In the genomic region with DNA sequence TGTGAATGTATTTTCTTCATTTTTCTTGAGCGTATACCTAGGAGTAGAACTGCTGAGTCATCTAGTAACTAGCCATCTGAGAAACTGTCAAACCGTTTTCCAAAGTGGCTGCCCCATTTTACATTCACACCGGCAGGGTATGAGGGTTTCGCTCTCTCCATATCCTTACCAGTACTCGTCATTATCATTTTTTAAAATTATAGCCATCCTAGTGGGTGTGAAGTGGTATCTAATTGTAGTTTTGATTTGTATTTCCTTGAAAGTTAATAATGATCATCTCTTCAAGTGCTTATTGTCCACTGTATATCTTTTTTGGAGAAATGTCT, we compare ENCODE assay signal across 17 cellular contexts. TPM values are rescaled to one million over a fixed set of nuclear protein-coding genes. Genes with fewer than 3 reads are reported as not detected.
A peak's percentile ranks its signal among the peaks of the same experiment; 100 is the strongest.
DNase-seq lines count a peak whose midpoint lies in the region; ATAC-seq and TF ChIP-seq lines count a peak whose summit lies in the region.
"Had no signal": no experiment of that assay in that cellular context is flagged by ENCODE, and none has a peak within 500 bp of the region (broad histone marks: within the 10 kb centered on the region; RNA-seq: fewer than 3 reads in every experiment).

No MANE protein-coding gene starts in this region.

- CTCF ChIA-PET in activated CD4-positive, alpha-beta memory T cell treated with anti-CD3 and anti-CD28 coated beads, Interleukin-2, amount 10 ng/mL, durations not matched to agents 7 days and 5 days (lab: Charles Lee) = interaction anchor here (1.5 kb wide), 2 partner anchors 13 to 41 kb away, joined by 4 to 6 read pairs; no protein-coding TSS in a partner anchor
- CTCF ChIA-PET in activated CD4-positive, alpha-beta memory T cell treated with anti-CD3 and anti-CD28 coated beads for 36 hours (lab: Charles Lee) = interaction anchor here (1.3 to 1.9 kb wide), 2 partner anchors 45 to 108 kb away, joined by 3 to 6 read pairs; no protein-coding TSS in a partner anchor
- CTCF ChIA-PET in PC-3 (lab: Charles Lee) = no interaction called here
- CTCF ChIA-PET in HEK293T (lab: Yijun Ruan, JAX) = no interaction called here

- DNase-seq in activated CD4-positive, alpha-beta memory T cell treated with anti-CD3 and anti-CD28 coated beads, Interleukin-2, amount 10 ng/mL, durations not matched to agents 7 days and 5 days = no peak
- DNase-seq in activated CD4-positive, alpha-beta memory T cell treated with anti-CD3 and anti-CD28 coated beads for 36 hours = no peak
- peak; percentile 48 for DNase-seq in GM13977 (ENCODE audit: low spot score)
- peak; percentile 32 for DNase-seq in PC-3
- DNase-seq in iris pigment epithelial cell (ENCODE audit: low read depth) = peak; percentile 32
- DNase-seq in GM23338 (ENCODE audit: low spot score) = no peak
- DNase-seq in KBM-7 = no peak
- no peak for DNase-seq in HEK293T (ENCODE audit: extremely low spot score)
- DNase-seq: aorta, gastrocnemius medialis, mesendoderm, NCI-H2171, PC-9, stomach, upper lobe of left lung had no signal

- H3K4me1 Mint-ChIP-seq in activated CD4-positive, alpha-beta memory T cell treated with anti-CD3 and anti-CD28 coated beads, Interleukin-2, amount 10 ng/mL, durations not matched to agents 7 days and 5 days = peaks cover 59% of the 10 kb centered on the region
- H3K4me1 Mint-ChIP-seq in activated CD4-positive, alpha-beta memory T cell treated with anti-CD3 and anti-CD28 coated beads for 36 hours (ENCODE audit: low read depth) = peaks cover 47% of the 10 kb centered on the region
- peaks cover 2% of the 10 kb centered on the region; the same call in 2 of the 3 replicates for H3K4me1 Mint-ChIP-seq in GM23338
- H3K4me1 Mint-ChIP-seq: nephron had no signal

- no TSS peak for BruUV-seq in PC-3 (replicated peaks; lab: Mats Ljungman, UMichigan)

- TF ChIP-seq CTCF in GM13977 (IDR thresholded peaks at IDR 0.05; ENCODE audit: extremely low read depth, insufficient read depth, missing control alignments) = no peak
- no peak for TF ChIP-seq CTCF in PC-3 (conservative IDR thresholded peaks at IDR 0.05; ENCODE audit: low read depth, low read length)
- no peak for TF ChIP-seq CTCF in GM23338 (conservative IDR thresholded peaks at IDR 0.05; ENCODE audit: low read depth in 2 of 2)

- H3K9me3 Mint-ChIP-seq in activated CD4-positive, alpha-beta memory T cell treated with anti-CD3 and anti-CD28 coated beads, Interleukin-2, amount 10 ng/mL, durations not matched to agents 7 days and 5 days = peaks cover 2% of the 10 kb centered on the region
- H3K9me3 Mint-ChIP-seq in activated CD4-positive, alpha-beta memory T cell treated with anti-CD3 and anti-CD28 coated beads for 36 hours = no peaks in the 10 kb centered on the region
- H3K9me3 Mint-ChIP-seq in GM23338 = no peaks in the 10 kb centered on the region
- H3K9me3 Mint-ChIP-seq: activated T-helper 2 cell treated with anti-CD3 and anti-CD28 coated beads, Interferon-gamma antibody, Interleukin-2, Interleukin-4, amounts not matched to agents 10 μg/mL and 5 μg/mL and 100 μg/mL, durations not matched to agents 14 hours and 24 hours and 36 hours; nephron had no signal

- H3K36me3 Mint-ChIP-seq in activated CD4-positive, alpha-beta memory T cell treated with anti-CD3 and anti-CD28 coated beads, Interleukin-2, amount 10 ng/mL, durations not matched to agents 7 days and 5 days (ENCODE audit: low read depth) = peaks cover 60% of the 10 kb centered on the region
- H3K36me3 Mint-ChIP-seq in activated CD4-positive, alpha-beta memory T cell treated with anti-CD3 and anti-CD28 coated beads for 36 hours = peaks cover 2% of the 10 kb centered on the region
- no peaks in the 10 kb centered on the region for H3K36me3 Mint-ChIP-seq in GM23338 (ENCODE audit: low read depth)

- no peak overlapping the region for H3K27ac ChIP-seq in PC-3 (ENCODE audit: low read length)
- no peak overlapping the region for H3K27ac ChIP-seq in GM23338 (ENCODE audit: low read depth)
- H3K27ac ChIP-seq: PC-9, stomach, upper lobe of left lung had no signal

- peak overlapping the region; percentile 9 for H3K27ac Mint-ChIP-seq in activated CD4-positive, alpha-beta memory T cell treated with anti-CD3 and anti-CD28 coated beads, Interleukin-2, amount 10 ng/mL, durations not matched to agents 7 days and 5 days
- H3K27ac Mint-ChIP-seq in activated CD4-positive, alpha-beta memory T cell treated with anti-CD3 and anti-CD28 coated beads for 36 hours = no peak overlapping the region
- no peak overlapping the region for H3K27ac Mint-ChIP-seq in GM23338
- H3K27ac Mint-ChIP-seq: activated T-helper 2 cell treated with anti-CD3 and anti-CD28 coated beads, Interferon-gamma antibody, Interleukin-2, Interleukin-4, amounts not matched to agents 10 μg/mL and 5 μg/mL and 100 μg/mL, durations not matched to agents 14 hours and 24 hours and 36 hours; nephron had no signal

- no peaks in the 10 kb centered on the region for H3K27me3 ChIP-seq in PC-3 (ENCODE audit: low read length)
- peaks cover 24% of the 10 kb centered on the region for H3K27me3 ChIP-seq in GM23338 (ENCODE audit: insufficient read depth)
- H3K27me3 ChIP-seq: gastrocnemius medialis, upper lobe of left lung had no signal

- H3K4me2 ChIP-seq in PC-3 (ENCODE audit: low read length) (no peak overlapping the region), GM23338 (no peak overlapping the region)
- H3K4me2 ChIP-seq: PC-9 had no signal

- in situ Hi-C loops in GM13977 (cut with MboI; ENCODE audit: low pct_unique_long_range_greater_than_20kb, low sequenced_read_pairs, unreplicated experiment) = no loop called here
- in situ Hi-C loops in KBM-7 (cut with MboI; ENCODE audit: low pct_unique_long_range_greater_than_20kb, low sequenced_read_pairs) = no loop called here

- POLR2A ChIA-PET in activated CD4-positive, alpha-beta memory T cell treated with anti-CD3 and anti-CD28 coated beads, Interleukin-2, amount 10 ng/mL, durations not matched to agents 7 days and 5 days (lab: Charles Lee) = interaction anchor here (0.7 to 7.1 kb wide), 5 partner anchors 11 to 44 kb away, joined by 3 to 41 read pairs (median 7); partner anchors contain the start of gene UBALD2
- POLR2A ChIA-PET in activated CD4-positive, alpha-beta memory T cell treated with anti-CD3 and anti-CD28 coated beads for 36 hours (lab: Charles Lee) = no interaction called here
- POLR2A ChIA-PET in PC-3 (lab: Charles Lee; ENCODE audit: unreplicated experiment) = interaction anchor here (0.6 kb wide), 1 partner anchor 30 kb away, joined by 7 read pairs; no protein-coding TSS in a partner anchor
- POLR2A ChIA-PET in HEK293T (lab: Yijun Ruan, JAX) = no interaction called here

- intact Hi-C loops in activated CD4-positive, alpha-beta memory T cell treated with anti-CD3 and anti-CD28 coated beads for 36 hours (cut with micrococcal nuclease) = no loop called here
- intact Hi-C loops in PC-3 (cut with micrococcal nuclease) = no loop called here

- H3K9me2 ChIP-seq in PC-3 (replicated peaks; ENCODE audit: low read length) (no peaks in the 10 kb centered on the region), GM23338 (ENCODE audit: insufficient read depth) (no peaks in the 10 kb centered on the region)

- no peak overlapping the region for H3K9ac ChIP-seq in PC-3 (ENCODE audit: low read length)

- no peak overlapping the region for H3K4me3 ChIP-seq in PC-3 (ENCODE audit: low read length)
- H3K4me3 ChIP-seq in GM23338 = no peak overlapping the region
- H3K4me3 ChIP-seq: gastrocnemius medialis, PC-9, stomach, upper lobe of left lung had no signal

- ATAC-seq in PC-3 (peak; percentile 37; the same call in 1 of the 2 replicates), GM23338 (no peak)
- ATAC-seq: gastrocnemius medialis had no signal

- H4K20me1 ChIP-seq in PC-3 (ENCODE audit: low read length) (no peaks in the 10 kb centered on the region), GM23338 (replicated peaks; ENCODE audit: insufficient read depth) (peaks cover 6% of the 10 kb centered on the region)

- H3K27me3 Mint-ChIP-seq in activated CD4-positive, alpha-beta memory T cell treated with anti-CD3 and anti-CD28 coated beads, Interleukin-2, amount 10 ng/mL, durations not matched to agents 7 days and 5 days = no peaks in the 10 kb centered on the region
- H3K27me3 Mint-ChIP-seq in activated CD4-positive, alpha-beta memory T cell treated with anti-CD3 and anti-CD28 coated beads for 36 hours = no peaks in the 10 kb centered on the region
- peaks cover 13% of the 10 kb centered on the region for H3K27me3 Mint-ChIP-seq in GM23338 (ENCODE audit: insufficient read depth, low read depth, poor library complexity)

- peak overlapping the region; percentile 11 for H3K4me3 Mint-ChIP-seq in activated CD4-positive, alpha-beta memory T cell treated with anti-CD3 and anti-CD28 coated beads, Interleukin-2, amount 10 ng/mL, durations not matched to agents 7 days and 5 days
- no peak overlapping the region for H3K4me3 Mint-ChIP-seq in activated CD4-positive, alpha-beta memory T cell treated with anti-CD3 and anti-CD28 coated beads for 36 hours
- H3K4me3 Mint-ChIP-seq in GM23338 = no peak overlapping the region
- H3K4me3 Mint-ChIP-seq: nephron had no signal

- no peaks in the 10 kb centered on the region for H3K9me3 ChIP-seq in PC-3 (ENCODE audit: low read length)
- H3K9me3 ChIP-seq: gastrocnemius medialis, stomach, upper lobe of left lung had no signal

- no peaks in the 10 kb centered on the region for H3K36me3 ChIP-seq in PC-3 (ENCODE audit: low read depth, low read length)
- no peaks in the 10 kb centered on the region for H3K36me3 ChIP-seq in GM23338 (ENCODE audit: insufficient read depth)
- H3K36me3 ChIP-seq: gastrocnemius medialis, stomach, upper lobe of left lung had no signal

- H3K79me2 ChIP-seq in PC-3 (ENCODE audit: low read length) (no peaks in the 10 kb centered on the region), GM23338 (replicated peaks; ENCODE audit: insufficient read depth) (no peaks in the 10 kb centered on the region; the same call in 1 of the 2 replicates)

- no peaks in the 10 kb centered on the region for H3F3A ChIP-seq in PC-3 (ENCODE audit: low read length, unreplicated experiment)
- no peaks in the 10 kb centered on the region for H3F3A ChIP-seq in GM23338 (replicated peaks; ENCODE audit: low read depth)

- 0 out of 2 replicates have a peak overlapping the region, but pooled peaks have one; percentile 3 for H2AFZ ChIP-seq in PC-3 (ENCODE audit: low read length)
- H2AFZ ChIP-seq in GM23338 = no peak overlapping the region
- H2AFZ ChIP-seq: PC-9 had no signal

- H3K4me1 ChIP-seq in PC-3 (ENCODE audit: insufficient read depth, low read length) (peaks cover 20% of the 10 kb centered on the region), GM23338 (ENCODE audit: insufficient read depth) (no peaks in the 10 kb centered on the region)

RNA-seq across cellular contexts. Expression of gene RNF157, which starts 6.0 kb away (rescaled TPM):
- 10 to 100 TPM; 79.8 to 83.9 TPM for total RNA-seq in activated CD4-positive, alpha-beta memory T cell treated with anti-CD3 and anti-CD28 coated beads, Interleukin-2, amount 10 ng/mL, durations not matched to agents 7 days and 5 days
- 10 to 100 TPM; 25.4 to 28.0 TPM for total RNA-seq in activated CD4-positive, alpha-beta memory T cell treated with anti-CD3 and anti-CD28 coated beads for 36 hours
- 7.3 and 7.4 TPM in 2 replicates for total RNA-seq in PC-3 (2014; rRNA removed)
- total RNA-seq in GM23338 (2014; rRNA removed; shearing (Covaris generic)) = 11.7 and 13.8 TPM in 2 replicates
- polyA plus RNA-seq in GM23338 (2016; fragmentation: Nextera tagmentation; extraction: Ambion mirVana) = 7.8 and 8.5 TPM in 2 replicates

RNA-seq across cellular contexts. Expression of gene UBALD2, which starts 30.8 kb away (rescaled TPM):
- 100 to 1,000 TPM; 524 to 546 TPM for total RNA-seq in activated CD4-positive, alpha-beta memory T cell treated with anti-CD3 and anti-CD28 coated beads, Interleukin-2, amount 10 ng/mL, durations not matched to agents 7 days and 5 days
- 100 to 1,000 TPM; 317 TPM for total RNA-seq in activated CD4-positive, alpha-beta memory T cell treated with anti-CD3 and anti-CD28 coated beads for 36 hours
- 59.5 and 63.5 TPM in 2 replicates for total RNA-seq in PC-3 (2014; rRNA removed)
- total RNA-seq in GM23338 (2014; rRNA removed; shearing (Covaris generic)) = 3.1 and 3.5 TPM in 2 replicates
- 2.2 and 3.3 TPM in 2 replicates for polyA plus RNA-seq in GM23338 (2016; fragmentation: Nextera tagmentation; extraction: Ambion mirVana)

Comparison
In these comparisons a context has a peak if more than half of its experiments do, and no peak if none do; other contexts are left out.
1. POLR2A ChIA-PET loops: an anchor here in activated CD4-positive, alpha-beta memory T cell treated with anti-CD3 and anti-CD28 coated beads, Interleukin-2, amount 10 ng/mL, durations not matched to agents 7 days and 5 days (0.7 to 7.1 kb wide) and PC-3 (0.6 kb wide); none called in activated CD4-positive, alpha-beta memory T cell treated with anti-CD3 and anti-CD28 coated beads for 36 hours and HEK293T.
2. DNase-seq: peak in GM13977 (single experiment), PC-3 (single experiment) and iris pigment epithelial cell (single experiment); none in activated CD4-positive, alpha-beta memory T cell treated with anti-CD3 and anti-CD28 coated beads, Interleukin-2, amount 10 ng/mL, durations not matched to agents 7 days and 5 days (single experiment), activated CD4-positive, alpha-beta memory T cell treated with anti-CD3 and anti-CD28 coated beads for 36 hours (single experiment), GM23338 (single experiment), KBM-7 (single experiment) and HEK293T (single experiment).
3. RNA of gene UBALD2, which starts 30.8 kb away (total RNA-seq): 524 to 546 TPM in activated CD4-positive, alpha-beta memory T cell treated with anti-CD3 and anti-CD28 coated beads, Interleukin-2, amount 10 ng/mL, durations not matched to agents 7 days and 5 days, 317 TPM in activated CD4-positive, alpha-beta memory T cell treated with anti-CD3 and anti-CD28 coated beads for 36 hours and 59.5 to 63.5 TPM in PC-3; 3.1 to 3.5 TPM in GM23338; every median in the first group is over 10 times any median in the second.
4. CTCF ChIA-PET loops: an anchor here in activated CD4-positive, alpha-beta memory T cell treated with anti-CD3 and anti-CD28 coated beads, Interleukin-2, amount 10 ng/mL, durations not matched to agents 7 days and 5 days (1.5 kb wide) and activated CD4-positive, alpha-beta memory T cell treated with anti-CD3 and anti-CD28 coated beads for 36 hours (1.3 to 1.9 kb wide); none called in PC-3 and HEK293T.